15 cellular contexts compared by ENCODE assay signal in genomic region chr15:51992953-51993352, GRCh38.
"Had no signal": no experiment of that assay in that cellular context is flagged by ENCODE, and none has a peak within 500 bp of the region (broad histone marks: within the 10 kb centered on the region; RNA-seq: fewer than 3 reads in every experiment).

No MANE protein-coding gene starts in this region.

- H3K36me3 ChIP-seq: brain microvascular endothelial cell, tibial artery had no signal

- H3K27ac ChIP-seq: brain microvascular endothelial cell, hepatocyte, tibial artery had no signal

- H2AFZ ChIP-seq: hepatocyte had no signal

- H3K9me3 ChIP-seq: mucosa of descending colon, tibial artery had no signal

- DNase-seq: activated CD4-positive, alpha-beta T cell treated with anti-CD3 and anti-CD28 coated beads, Interleukin-2, amount 50 U/mL, for 48 hours; activated CD4-positive, CD25-positive, alpha-beta regulatory T cell treated with anti-CD3 and anti-CD28 coated beads, Interleukin-2, amount 50 U/mL, for 72 hours; activated CD8-positive, alpha-beta memory T cell treated with anti-CD3 and anti-CD28 coated beads, Interleukin-2, amount 10 ng/mL, durations not matched to agents 7 days and 5 days; activated gamma-delta T cell; activated T-cell treated with anti-CD3 and anti-CD28 coated beads, Interleukin-2, amount 50 U/mL, for 4 hours; brain microvascular endothelial cell; mucosa of descending colon; natural killer cell; posterior cingulate gyrus; T-helper 9 cell; tibial artery had no signal

- H3K27me3 ChIP-seq: brain microvascular endothelial cell, hepatocyte, tibial artery had no signal

- H3K4me1 ChIP-seq: tibial artery had no signal

- H3K4me2 ChIP-seq: hepatocyte, smooth muscle cell had no signal

- ATAC-seq: activated CD8-positive, alpha-beta memory T cell treated with anti-CD3 and anti-CD28 coated beads, Interleukin-2, amount 10 ng/mL, durations not matched to agents 7 days and 5 days; activated T-cell treated with anti-CD3 and anti-CD28 coated beads, Interleukin-2, amount 50 U/mL, for 4 hours; mucosa of descending colon; natural killer cell; stimulated activated memory B cell treated with anti-CD40 and anti-IgM and Interleukin-4, amounts not matched to agents 10 μg/mL and 1 μg/mL and 100 μg/mL, for 72 hours had no signal

- H3K79me2 ChIP-seq: hepatocyte had no signal

- H3K4me3 ChIP-seq: hepatocyte, lung, mucosa of descending colon, smooth muscle cell, tibial artery had no signal
